ENCODE assay signal across 1 cellular context in the genomic region with DNA sequence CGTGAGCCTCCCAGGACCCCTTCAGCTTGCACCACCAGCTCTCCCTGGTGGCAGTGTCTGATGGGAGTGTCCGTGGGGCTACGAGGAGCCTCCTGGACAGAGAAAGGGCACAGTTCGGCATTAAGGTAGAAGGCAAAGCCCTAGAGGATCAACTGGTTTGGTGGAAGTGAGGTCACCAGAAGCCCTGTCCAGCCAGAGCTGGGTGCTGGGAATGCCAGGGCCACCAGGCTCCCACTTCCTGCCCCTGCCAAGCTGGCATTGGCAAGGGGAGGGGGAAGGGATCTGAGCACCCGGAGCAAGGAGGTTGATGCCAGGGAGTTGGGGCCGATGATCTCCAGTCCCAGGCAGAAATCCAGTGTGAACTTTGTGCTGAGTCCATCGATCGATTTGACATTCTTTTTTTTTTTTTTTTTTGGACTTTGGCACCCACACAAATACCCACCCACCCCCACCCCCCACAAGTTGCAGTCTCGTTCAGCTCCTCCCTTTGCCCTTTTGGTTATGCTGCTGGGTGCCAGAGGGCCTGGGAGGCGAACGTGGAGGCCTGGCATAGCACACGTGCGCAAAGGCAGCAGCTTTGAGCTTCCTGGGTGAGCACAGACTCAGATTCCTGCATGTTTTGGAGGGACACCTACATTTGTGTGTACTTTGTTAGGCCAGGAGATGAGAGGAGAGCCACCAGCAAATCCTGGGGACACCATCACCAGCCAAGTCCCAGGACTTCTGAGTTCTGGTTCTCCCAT.
TF ChIP-seq lines count a peak whose summit lies in the region.

No MANE protein-coding gene starts in this region.

TF ChIP-seq in IMR-90, 13 proteins besides CTCF, POLR2A, EP300 and RAD21:
- TF ChIP-seq SMC3 (IDR thresholded peaks at IDR 0.05; ENCODE audit: low read depth, low read length) (no peak), CEBPB (IDR thresholded peaks at IDR 0.05; ENCODE audit: low read depth, low read length) (no peak), RCOR1 (IDR thresholded peaks at IDR 0.05; ENCODE audit: insufficient replicate concordance, low read length) (no peak), CHD1 (IDR thresholded peaks at IDR 0.05; ENCODE audit: low read depth, low read length) (no peak), BHLHE40 (IDR thresholded peaks at IDR 0.05; ENCODE audit: low read depth, low read length) (no peak), FOS (IDR thresholded peaks at IDR 0.05; ENCODE audit: low read depth, low read length) (no peak), USF2 (IDR thresholded peaks at IDR 0.05; ENCODE audit: low read depth, low read length) (no peak), MAZ (IDR thresholded peaks at IDR 0.05; ENCODE audit: borderline replicate concordance, low read depth, low read length) (no peak), MAFK (IDR thresholded peaks at IDR 0.05; ENCODE audit: low read depth, low read length) (no peak), RFX5 (IDR thresholded peaks at IDR 0.05; ENCODE audit: low read depth, low read length) (no peak), NFE2L2 (IDR thresholded peaks at IDR 0.05; ENCODE audit: low read depth, low read length) (no peak), MXI1 (IDR thresholded peaks at IDR 0.05; ENCODE audit: borderline replicate concordance, low read depth, low read length) (no peak), ELK1 (IDR thresholded peaks at IDR 0.05; ENCODE audit: borderline replicate concordance, low read depth, low read length) (no peak)
TF ChIP-seq in IMR-90: peak in this region for 0.
